ENCODE assay signal across 8 cellular contexts in genomic region chr2:64751286-64752260, GRCh38.
DNase-seq lines count a peak whose midpoint lies in the region; ATAC-seq and TF ChIP-seq lines count a peak whose summit lies in the region.

No MANE protein-coding gene starts in this region.

- H3K9me3 ChIP-seq in T-helper 17 cell (ENCODE audit: control insufficient read depth, low read length, poor library complexity, severe bottlenecking), result no peaks in the 10 kb centered on the region
- peaks cover 0 to 5% of the 10 kb centered on the region in 2 donors for H3K9me3 ChIP-seq in duodenal mucosa (ENCODE audit: control insufficient read depth in 1 of 2, low read length in 2 of 2)
- H3K9me3 ChIP-seq in lower lobe of right lung, result no peaks in the 10 kb centered on the region
- no peaks in the 10 kb centered on the region for H3K9me3 ChIP-seq in suprapubic skin

- peak; percentile 82 for TF ChIP-seq CTCF in AG04449 (IDR thresholded peaks at IDR 0.05; ENCODE audit: insufficient read depth, low read length, missing control alignments)
- TF ChIP-seq CTCF in GM12874 (IDR thresholded peaks at IDR 0.05; ENCODE audit: insufficient read depth, low read depth, low read length), result peak; percentile 15; the same call in 1 of the 2 replicates
- peak; percentile 67 for TF ChIP-seq CTCF in HFFc6 (IDR thresholded peaks at IDR 0.05)
- TF ChIP-seq CTCF in NB4 (IDR thresholded peaks at IDR 0.05; ENCODE audit: low read depth, low read length), result no peak
- peak; percentile 57 for TF ChIP-seq CTCF in lower lobe of right lung (IDR thresholded peaks at IDR 0.05)
- peak; percentile 65 to 67 for TF ChIP-seq CTCF in suprapubic skin (IDR thresholded peaks at IDR 0.05)

- H3K4me3 ChIP-seq in AG04449 (ENCODE audit: low read depth, low read length), result peak overlapping the region; percentile 80
- peak overlapping the region; percentile 81 for H3K4me3 ChIP-seq in NB4 (ENCODE audit: low read depth, low read length)
- H3K4me3 ChIP-seq in duodenal mucosa (ENCODE audit: low read depth in 1 of 2, low read length in 2 of 2), result peak overlapping the region; percentile 79 to 88
- H3K4me3 ChIP-seq in lower lobe of right lung, result peak overlapping the region; percentile 71
- H3K4me3 ChIP-seq in suprapubic skin, result peak overlapping the region; percentile 86

- under 1% methylated on average over 25 of the region's 59 CpGs for WGBS in suprapubic skin

- DNase-seq in AG04449 (ENCODE audit: low read depth, low spot score), result no peak
- DNase-seq in HFFc6, result peak; percentile 99
- peak; percentile 56 for DNase-seq in NB4 (ENCODE audit: low read depth)
- peak in 2 of 3 donors; percentile 95 to 97 for DNase-seq in T-helper 17 cell
- DNase-seq in lower lobe of right lung, result peak; percentile 68
- peak in 1 of 2 donors; percentile 99 for DNase-seq in suprapubic skin (ENCODE audit: low spot score in 2 of 2)

- POLR2A ChIA-PET in AG04449 (lab: Yijun Ruan, JAX), result interaction anchor here (0.6 to 3.4 kb wide), 22 partner anchors 10 to 115 kb away, joined by 3 to 60 read pairs (median 4); partner anchors contain the start of gene SERTAD2

- H3K27ac ChIP-seq in duodenal mucosa (ENCODE audit: low read depth, low read length) (peak overlapping the region; percentile 90), lower lobe of right lung (peak overlapping the region; percentile 98), suprapubic skin (peak overlapping the region; percentile 97)

- peaks cover 13% of the 10 kb centered on the region in 2 donors for H3K4me1 ChIP-seq in duodenal mucosa (ENCODE audit: control insufficient read depth in 1 of 2, insufficient read depth in 2 of 2, low read length in 2 of 2)
- H3K4me1 ChIP-seq in lower lobe of right lung, result peaks cover 10% of the 10 kb centered on the region
- H3K4me1 ChIP-seq in suprapubic skin, result peaks cover 34% of the 10 kb centered on the region

- intact Hi-C loops in lower lobe of right lung (cut with DNase I), result no loop called here

- H3K36me3 ChIP-seq in duodenal mucosa (ENCODE audit: control insufficient read depth in 1 of 2, insufficient read depth in 2 of 2, low read length in 2 of 2), result no peaks in the 10 kb centered on the region
- no peaks in the 10 kb centered on the region for H3K36me3 ChIP-seq in lower lobe of right lung
- no peaks in the 10 kb centered on the region for H3K36me3 ChIP-seq in suprapubic skin

- H3K27me3 ChIP-seq in duodenal mucosa (ENCODE audit: control insufficient read depth in 1 of 2, insufficient read depth in 2 of 2, low read length in 2 of 2), result no peaks in the 10 kb centered on the region
- H3K27me3 ChIP-seq in lower lobe of right lung (ENCODE audit: low read depth), result no peaks in the 10 kb centered on the region
- H3K27me3 ChIP-seq in suprapubic skin, result no peaks in the 10 kb centered on the region

- ATAC-seq in T-helper 17 cell (peak; percentile 49), lower lobe of right lung (peak; percentile 94 to 96)

- peaks cover 6% of the 10 kb centered on the region; the same call in 1 of the 2 replicates for H3K9me3 Mint-ChIP-seq in HFFc6

- peak overlapping the region; percentile 65 to 76 for H3K9ac ChIP-seq in duodenal mucosa (ENCODE audit: low read depth in 1 of 2, low read length in 2 of 2)

- TF ChIP-seq POLR2A in NB4 (IDR thresholded peaks at IDR 0.05; ENCODE audit: extremely low read depth, insufficient read length) (peak; percentile 39), suprapubic skin (IDR thresholded peaks at IDR 0.05) (peak in 1 of 2 donors; percentile 71)

- CTCF ChIA-PET in AG04449 (lab: Yijun Ruan, JAX), result interaction anchor here (0.6 to 7.1 kb wide), 16 partner anchors 10 to 167 kb away, joined by 3 to 53 read pairs (median 5); partner anchors contain the start of gene SERTAD2

- H3K27ac Mint-ChIP-seq in HFFc6 (peak overlapping the region; percentile 97), T-helper 17 cell (peak overlapping the region; percentile 87)

- peaks cover 4% of the 10 kb centered on the region; the same call in 1 of the 2 replicates for H3K27me3 Mint-ChIP-seq in HFFc6 (ENCODE audit: insufficient read depth)
- H3K27me3 Mint-ChIP-seq in T-helper 17 cell, result no peaks in the 10 kb centered on the region

- H3K4me3 Mint-ChIP-seq in HFFc6 (peak overlapping the region; percentile 99), T-helper 17 cell (peak overlapping the region; percentile 97)

- H3K36me3 Mint-ChIP-seq in HFFc6 (ENCODE audit: low read depth), result peaks cover 8% of the 10 kb centered on the region
- no peaks in the 10 kb centered on the region for H3K36me3 Mint-ChIP-seq in T-helper 17 cell (ENCODE audit: low read depth)

- TF ChIP-seq EP300 in suprapubic skin (IDR thresholded peaks at IDR 0.05), result no peak

- H3K4me1 Mint-ChIP-seq in HFFc6 (ENCODE audit: low read depth) (peaks cover 35% of the 10 kb centered on the region), T-helper 17 cell (peaks cover 19% of the 10 kb centered on the region)
